1 cellular context compared by ENCODE assay signal in the genomic region with DNA sequence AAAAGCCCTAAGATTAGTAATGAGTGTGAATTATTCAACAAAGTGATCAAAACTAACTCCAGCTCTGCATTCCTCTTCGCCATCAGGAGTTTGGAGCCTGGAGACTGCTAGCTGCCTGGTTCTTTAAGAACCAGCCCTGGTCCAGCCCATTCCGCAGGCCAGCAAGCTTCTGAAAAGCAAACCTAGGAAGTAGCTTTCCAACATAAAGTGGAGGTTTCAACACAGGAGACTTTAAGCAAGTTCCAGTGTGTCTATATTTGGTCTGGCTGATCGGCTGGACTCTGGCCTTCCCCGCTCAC.
TF ChIP-seq lines count a peak whose summit lies in the region.

No MANE protein-coding gene starts in this region.

TF ChIP-seq in liver, 16 proteins besides CTCF, POLR2A, EP300 and RAD21:
- TF ChIP-seq MAX (IDR thresholded peaks at IDR 0.05), result peak; percentile 56
- peak; percentile 4 for TF ChIP-seq FOXA2 (IDR thresholded peaks at IDR 0.05)
- TF ChIP-seq HNF4A (conservative IDR thresholded peaks at IDR 0.05), result peak; percentile 89 to 94
- peak; percentile 97 for TF ChIP-seq TAF1 (conservative IDR thresholded peaks at IDR 0.05)
- TF ChIP-seq REST (IDR thresholded peaks at IDR 0.05), result peak; percentile 95
- TF ChIP-seq HNF4G (IDR thresholded peaks at IDR 0.05), result peak; percentile 93
- TF ChIP-seq, protein P1, sequence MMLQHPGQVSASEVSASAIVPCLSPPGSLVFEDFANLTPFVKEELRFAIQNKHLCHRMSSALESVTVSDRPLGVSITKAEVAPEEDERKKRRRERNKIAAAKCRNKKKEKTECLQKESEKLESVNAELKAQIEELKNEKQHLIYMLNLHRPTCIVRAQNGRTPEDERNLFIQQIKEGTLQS (IDR thresholded peaks at IDR 0.05), result peak; percentile 41
- TF ChIP-seq GABPA (IDR thresholded peaks at IDR 0.05 in 1 of 2, conservative IDR thresholded peaks at IDR 0.05 in 1 of 2), result peak in 1 of 2 donors; percentile 17
- peak in 1 of 2 donors; percentile 34 for TF ChIP-seq JUND (IDR thresholded peaks at IDR 0.05)
